1 cellular context compared by ENCODE assay signal in the genomic region with DNA sequence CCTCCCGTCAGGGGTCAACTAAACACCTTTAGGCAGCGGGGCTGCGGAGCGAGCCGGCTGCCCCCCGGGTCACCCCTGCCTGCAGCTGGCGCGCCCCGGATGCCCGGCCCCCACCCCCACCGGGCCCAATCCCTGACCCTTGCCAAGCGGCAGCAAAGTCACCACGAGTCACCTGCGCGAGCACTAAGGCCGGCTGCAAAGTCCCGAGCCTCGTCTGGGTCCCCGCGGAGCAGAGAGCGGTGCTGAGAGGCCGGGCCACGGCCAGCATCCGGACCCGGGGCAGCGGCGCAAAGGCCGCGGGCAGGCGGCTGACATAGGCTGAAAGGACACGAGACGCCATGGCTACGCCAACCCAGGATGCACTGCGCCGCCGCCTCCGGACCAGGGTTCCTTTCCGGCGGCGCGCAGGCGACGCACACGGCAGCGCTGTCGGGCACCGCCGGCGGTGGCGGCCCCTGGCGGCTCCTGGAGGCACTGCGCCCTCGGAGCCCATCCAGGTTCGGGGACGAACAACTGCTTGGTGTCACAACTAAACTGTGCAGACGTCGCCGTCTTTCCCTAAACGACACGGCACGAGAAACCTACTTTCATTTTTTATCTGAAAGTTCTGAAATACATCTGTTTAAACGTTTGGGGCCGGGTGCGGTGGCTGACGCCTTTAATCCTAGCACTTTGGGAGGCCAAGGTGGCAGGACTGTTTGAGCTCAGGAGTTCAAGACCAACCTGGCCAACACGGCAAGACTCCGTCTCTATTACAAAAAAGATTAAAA.
A peak's percentile ranks its signal among the peaks of the same experiment; 100 is the strongest.
TF ChIP-seq lines count a peak whose summit lies in the region.

Gene NDUFAB1 (minus strand): TSS at position 366 of the 770 bp plus-strand sequence. CDS start 26 bp downstream, at position 340.

TF ChIP-seq in HEK293, 187 proteins besides CTCF, POLR2A, EP300 and RAD21 (continued from another document):
- TF ChIP-seq ZNF221 (tag by site-specific recombination; IDR thresholded peaks at IDR 0.05; ENCODE audit: borderline replicate concordance) = no peak
- TF ChIP-seq ZBTB21 (tag by site-specific recombination; IDR thresholded peaks at IDR 0.05) = no peak
- no peak for TF ChIP-seq GLIS2 (tag by site-specific recombination; IDR thresholded peaks at IDR 0.05)
- no peak for TF ChIP-seq ZNF239 (tag by site-specific recombination; IDR thresholded peaks at IDR 0.05)
- TF ChIP-seq YY1 (tag by site-specific recombination; IDR thresholded peaks at IDR 0.05) = peak; percentile 90
- TF ChIP-seq TCF7L2 (IDR thresholded peaks at IDR 0.05; ENCODE audit: borderline replicate concordance, low read depth, low read length) = no peak
- TF ChIP-seq, protein P1, sequence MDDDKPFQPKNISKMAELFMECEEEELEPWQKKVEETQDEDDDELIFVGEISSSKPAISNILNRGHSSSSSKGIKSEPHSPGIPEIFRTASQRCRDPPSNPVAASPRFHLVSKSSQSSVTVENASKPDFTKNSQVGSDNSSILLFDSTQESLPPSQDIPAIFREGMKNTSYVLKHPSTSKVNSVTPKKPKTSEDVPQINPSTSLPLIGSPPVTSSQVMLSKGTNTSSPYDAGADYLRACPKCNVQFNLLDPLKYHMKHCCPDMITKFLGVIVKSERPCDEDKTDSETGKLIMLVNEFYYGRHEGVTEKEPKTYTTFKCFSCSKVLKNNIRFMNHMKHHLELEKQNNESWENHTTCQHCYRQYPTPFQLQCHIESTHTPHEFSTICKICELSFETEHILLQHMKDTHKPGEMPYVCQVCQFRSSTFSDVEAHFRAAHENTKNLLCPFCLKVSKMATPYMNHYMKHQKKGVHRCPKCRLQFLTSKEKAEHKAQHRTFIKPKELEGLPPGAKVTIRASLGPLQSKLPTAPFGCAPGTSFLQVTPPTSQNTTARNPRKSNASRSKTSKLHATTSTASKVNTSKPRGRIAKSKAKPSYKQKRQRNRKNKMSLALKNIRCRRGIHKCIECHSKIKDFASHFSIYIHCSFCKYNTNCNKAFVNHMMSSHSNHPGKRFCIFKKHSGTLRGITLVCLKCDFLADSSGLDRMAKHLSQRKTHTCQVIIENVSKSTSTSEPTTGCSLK (tag by site-specific recombination; IDR thresholded peaks at IDR 0.05) = no peak
- TF ChIP-seq ZNF548 (tag by site-specific recombination; IDR thresholded peaks at IDR 0.05) = no peak
- TF ChIP-seq ZNF792 (tag by site-specific recombination; IDR thresholded peaks at IDR 0.05) = no peak
- TF ChIP-seq ZNF658 (tag by site-specific recombination; IDR thresholded peaks at IDR 0.05) = no peak
- TF ChIP-seq FEZF1 (tag by site-specific recombination; IDR thresholded peaks at IDR 0.05) = no peak
- TF ChIP-seq ZNF114 (tag by site-specific recombination; IDR thresholded peaks at IDR 0.05) = no peak
- no peak for TF ChIP-seq ZNF549 (tag by site-specific recombination; IDR thresholded peaks at IDR 0.05)
- TF ChIP-seq ZNF23 (tag by site-specific recombination; IDR thresholded peaks at IDR 0.05; ENCODE audit: borderline replicate concordance) = no peak
- no peak for TF ChIP-seq OVOL3 (tag by site-specific recombination; IDR thresholded peaks at IDR 0.05)
- TF ChIP-seq, protein P2, sequence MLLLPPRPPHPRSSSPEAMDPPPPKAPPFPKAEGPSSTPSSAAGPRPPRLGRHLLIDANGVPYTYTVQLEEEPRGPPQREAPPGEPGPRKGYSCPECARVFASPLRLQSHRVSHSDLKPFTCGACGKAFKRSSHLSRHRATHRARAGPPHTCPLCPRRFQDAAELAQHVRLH (tag by site-specific recombination; IDR thresholded peaks at IDR 0.05) = peak; percentile 53; the same call in 1 of the 2 replicates
- TF ChIP-seq ZNF423 (tag by site-specific recombination; IDR thresholded peaks at IDR 0.05) = no peak
- no peak for TF ChIP-seq ZNF132 (tag by site-specific recombination; IDR thresholded peaks at IDR 0.05; ENCODE audit: borderline replicate concordance)
